In the genomic region with DNA sequence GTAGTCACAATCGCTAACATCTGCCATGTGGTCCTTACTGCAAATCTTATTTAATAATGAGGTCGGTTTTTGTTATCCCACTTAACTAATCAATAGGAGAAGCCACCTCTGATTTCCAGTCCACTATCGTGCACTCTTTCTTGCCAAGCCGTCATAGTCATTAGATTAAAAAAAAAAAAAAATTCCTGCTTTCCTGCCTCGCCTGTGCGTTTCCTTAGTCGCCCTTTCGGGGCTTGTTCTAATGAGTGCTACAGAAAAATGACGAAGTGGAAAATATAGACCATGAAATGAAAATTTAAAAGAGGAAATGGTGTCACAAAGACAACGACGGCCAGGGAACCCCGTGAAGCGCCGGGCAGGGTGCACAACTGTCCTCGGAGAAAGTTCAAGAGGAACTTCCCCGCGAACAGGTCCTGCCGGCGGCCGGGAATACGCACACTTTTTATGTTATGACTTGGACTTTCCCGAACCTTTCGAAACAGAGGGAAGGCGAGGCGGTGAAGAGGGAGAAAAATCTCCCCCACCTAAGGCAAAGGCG, we compare ENCODE assay signal across 2 cellular contexts.
TF ChIP-seq lines count a peak whose summit lies in the region.

No MANE protein-coding gene starts in this region.

TF ChIP-seq in IMR-90, 13 proteins besides CTCF, POLR2A, EP300 and RAD21:
- TF ChIP-seq NFE2L2 (IDR thresholded peaks at IDR 0.05; ENCODE audit: low read depth, low read length) (0 out of 2 replicates have a peak, but pooled peaks have one; percentile 0), CEBPB (IDR thresholded peaks at IDR 0.05; ENCODE audit: low read depth, low read length) (no peak), BHLHE40 (IDR thresholded peaks at IDR 0.05; ENCODE audit: low read depth, low read length) (0 out of 2 replicates have a peak, but pooled peaks have one; percentile 7), FOS (IDR thresholded peaks at IDR 0.05; ENCODE audit: low read depth, low read length) (no peak), RFX5 (IDR thresholded peaks at IDR 0.05; ENCODE audit: low read depth, low read length) (no peak), MAFK (IDR thresholded peaks at IDR 0.05; ENCODE audit: low read depth, low read length) (no peak), CHD1 (IDR thresholded peaks at IDR 0.05; ENCODE audit: low read depth, low read length) (no peak), MXI1 (IDR thresholded peaks at IDR 0.05; ENCODE audit: borderline replicate concordance, low read depth, low read length) (no peak), MAZ (IDR thresholded peaks at IDR 0.05; ENCODE audit: borderline replicate concordance, low read depth, low read length) (no peak)
- TF ChIP-seq, protein P1, sequence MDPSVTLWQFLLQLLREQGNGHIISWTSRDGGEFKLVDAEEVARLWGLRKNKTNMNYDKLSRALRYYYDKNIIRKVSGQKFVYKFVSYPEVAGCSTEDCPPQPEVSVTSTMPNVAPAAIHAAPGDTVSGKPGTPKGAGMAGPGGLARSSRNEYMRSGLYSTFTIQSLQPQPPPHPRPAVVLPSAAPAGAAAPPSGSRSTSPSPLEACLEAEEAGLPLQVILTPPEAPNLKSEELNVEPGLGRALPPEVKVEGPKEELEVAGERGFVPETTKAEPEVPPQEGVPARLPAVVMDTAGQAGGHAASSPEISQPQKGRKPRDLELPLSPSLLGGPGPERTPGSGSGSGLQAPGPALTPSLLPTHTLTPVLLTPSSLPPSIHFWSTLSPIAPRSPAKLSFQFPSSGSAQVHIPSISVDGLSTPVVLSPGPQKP (IDR thresholded peaks at IDR 0.05; ENCODE audit: borderline replicate concordance, low read depth, low read length): no peak
- TF ChIP-seq, protein P2, sequence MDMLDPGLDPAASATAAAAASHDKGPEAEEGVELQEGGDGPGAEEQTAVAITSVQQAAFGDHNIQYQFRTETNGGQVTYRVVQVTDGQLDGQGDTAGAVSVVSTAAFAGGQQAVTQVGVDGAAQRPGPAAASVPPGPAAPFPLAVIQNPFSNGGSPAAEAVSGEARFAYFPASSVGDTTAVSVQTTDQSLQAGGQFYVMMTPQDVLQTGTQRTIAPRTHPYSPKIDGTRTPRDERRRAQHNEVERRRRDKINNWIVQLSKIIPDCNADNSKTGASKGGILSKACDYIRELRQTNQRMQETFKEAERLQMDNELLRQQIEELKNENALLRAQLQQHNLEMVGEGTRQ (IDR thresholded peaks at IDR 0.05; ENCODE audit: low read depth, low read length): no peak
TF ChIP-seq in IMR-90: peak in this region for 2.

TF ChIP-seq in endothelial cell of umbilical vein, 7 proteins besides CTCF, POLR2A, EP300 and RAD21:
- TF ChIP-seq EZH2 (IDR thresholded peaks at IDR 0.05; ENCODE audit: borderline replicate concordance, low read depth, low read length, severe bottlenecking) (no peak), JUN (IDR thresholded peaks at IDR 0.05; ENCODE audit: borderline replicate concordance, insufficient read depth, insufficient read length, low read depth) (no peak), POLR2AphosphoS5 (IDR thresholded peaks at IDR 0.05; ENCODE audit: insufficient read depth, low read depth, low read length) (no peak), FOS (IDR thresholded peaks at IDR 0.05; ENCODE audit: borderline replicate concordance, insufficient read depth, low read length) (no peak), MYC (IDR thresholded peaks at IDR 0.05; ENCODE audit: low read depth, low read length) (no peak), GATA2 (IDR thresholded peaks at IDR 0.05; ENCODE audit: insufficient read depth, insufficient read length, low read depth, low read length) (no peak)
- TF ChIP-seq, protein P3, sequence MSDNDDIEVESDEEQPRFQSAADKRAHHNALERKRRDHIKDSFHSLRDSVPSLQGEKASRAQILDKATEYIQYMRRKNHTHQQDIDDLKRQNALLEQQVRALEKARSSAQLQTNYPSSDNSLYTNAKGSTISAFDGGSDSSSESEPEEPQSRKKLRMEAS (IDR thresholded peaks at IDR 0.05; ENCODE audit: insufficient read depth, insufficient read length): no peak
TF ChIP-seq in endothelial cell of umbilical vein: peak in this region for 0.
